Comparison of ENCODE assay signal across 2 cellular contexts in genomic region chr6:17972978-17973622, GRCh38.
TF ChIP-seq lines count a peak whose summit lies in the region.

No MANE protein-coding gene starts in this region.

TF ChIP-seq in GM23338, 12 proteins besides CTCF, POLR2A, EP300 and RAD21:
- TF ChIP-seq ETS1 (IDR thresholded peaks at IDR 0.05) (no peak), ZNF114 (CRISPR knock-in tag; IDR thresholded peaks at IDR 0.05) (no peak), CREB1 (CRISPR knock-in tag; IDR thresholded peaks at IDR 0.05; ENCODE audit: low read depth) (no peak), JUNB (IDR thresholded peaks at IDR 0.05; ENCODE audit: unreplicated experiment) (no peak), EZH2 (IDR thresholded peaks at IDR 0.05; ENCODE audit: low read depth, unreplicated experiment) (no peak), NANOG (IDR thresholded peaks at IDR 0.05; ENCODE audit: borderline replicate concordance) (no peak)

TF ChIP-seq in K562, 482 proteins besides CTCF, POLR2A, EP300 and RAD21 (continues in another document):
- TF ChIP-seq ELK3 (CRISPR knock-in tag; IDR thresholded peaks at IDR 0.05) = no peak
- TF ChIP-seq NCOA6 (IDR thresholded peaks at IDR 0.05) = no peak
- no peak for TF ChIP-seq ARID1B (IDR thresholded peaks at IDR 0.05)
- 0 out of 2 replicates have a peak, but pooled peaks have one; percentile 41 for TF ChIP-seq ZNF444 (CRISPR knock-in tag; IDR thresholded peaks at IDR 0.05)
- TF ChIP-seq SMARCE1 (IDR thresholded peaks at IDR 0.05) = 0 out of 2 replicates have a peak, but pooled peaks have one; percentile 19
- TF ChIP-seq BRCA1 (IDR thresholded peaks at IDR 0.05) = no peak
- no peak for TF ChIP-seq BRCA1 (CRISPR knock-in tag; IDR thresholded peaks at IDR 0.05)
- TF ChIP-seq ZKSCAN3 (CRISPR knock-in tag; IDR thresholded peaks at IDR 0.05) = no peak
- TF ChIP-seq L3MBTL2 (IDR thresholded peaks at IDR 0.05) = peak; percentile 80
- TF ChIP-seq SLC30A9 (CRISPR knock-in tag; IDR thresholded peaks at IDR 0.05) = no peak
- no peak for TF ChIP-seq PKNOX1 (IDR thresholded peaks at IDR 0.05)
- no peak for TF ChIP-seq ZBTB2 (IDR thresholded peaks at IDR 0.05)
- TF ChIP-seq ZNF707 (CRISPR knock-in tag; conservative IDR thresholded peaks at IDR 0.05) = no peak
- TF ChIP-seq SMARCB1 (IDR thresholded peaks at IDR 0.05; ENCODE audit: insufficient read length, low read depth) = peak; percentile 56
- TF ChIP-seq CHAMP1 (IDR thresholded peaks at IDR 0.05) = no peak
- TF ChIP-seq AFF1 (IDR thresholded peaks at IDR 0.05; ENCODE audit: low read depth in 1 of 2, partially characterized antibody in 2 of 2) = peak in 1 of 2 experiments; percentile 31
- TF ChIP-seq TAL1 (IDR thresholded peaks at IDR 0.05) = no peak
- peak in 1 of 2 experiments; percentile 26 for TF ChIP-seq E2F6 (IDR thresholded peaks at IDR 0.05; ENCODE audit: borderline replicate concordance in 1 of 2, extremely low read depth in 1 of 2, insufficient read depth in 1 of 2, insufficient read length in 1 of 2, low read depth in 1 of 2, low read length in 1 of 2, poor library complexity in 1 of 2, severe bottlenecking in 1 of 2)
- TF ChIP-seq RBFOX2 (IDR thresholded peaks at IDR 0.05; ENCODE audit: low read depth, low read length) = no peak
- TF ChIP-seq E4F1 (CRISPR knock-in tag; IDR thresholded peaks at IDR 0.05; ENCODE audit: borderline replicate concordance) = no peak
- no peak for TF ChIP-seq CLOCK (CRISPR knock-in tag; IDR thresholded peaks at IDR 0.05; ENCODE audit: borderline replicate concordance)
- TF ChIP-seq LEF1 (IDR thresholded peaks at IDR 0.05) = no peak
- no peak for TF ChIP-seq SIRT6 (IDR thresholded peaks at IDR 0.05; ENCODE audit: low read depth, low read length)
- no peak for TF ChIP-seq MTA3 (IDR thresholded peaks at IDR 0.05; ENCODE audit: borderline replicate concordance)
- no peak for TF ChIP-seq MYNN (IDR thresholded peaks at IDR 0.05)
- TF ChIP-seq MYNN (CRISPR knock-in tag; IDR thresholded peaks at IDR 0.05) = no peak
- TF ChIP-seq HSF4 (CRISPR knock-in tag; IDR thresholded peaks at IDR 0.05; ENCODE audit: borderline replicate concordance) = no peak
- TF ChIP-seq ZC3H11A (IDR thresholded peaks at IDR 0.05; ENCODE audit: low read depth, low read length) = no peak
- TF ChIP-seq CEBPB (tag; IDR thresholded peaks at IDR 0.05) = no peak
- no peak for TF ChIP-seq SNRNP70 (optimal IDR thresholded peaks at IDR 0.05; ENCODE audit: low read depth, low read length)
- no peak for TF ChIP-seq ZNF134 (CRISPR knock-in tag; conservative IDR thresholded peaks at IDR 0.05)
- TF ChIP-seq HDAC6 (IDR thresholded peaks at IDR 0.05; ENCODE audit: low read depth, low read length) = no peak
- peak; percentile 60; the same call in 1 of the 2 replicates for TF ChIP-seq ZNF592 (IDR thresholded peaks at IDR 0.05)
- TF ChIP-seq ATF7 (IDR thresholded peaks at IDR 0.05) = no peak
- TF ChIP-seq HDAC8 (tag; IDR thresholded peaks at IDR 0.05) = no peak
- no peak for TF ChIP-seq RBM14 (IDR thresholded peaks at IDR 0.05; ENCODE audit: borderline replicate concordance, insufficient read depth, low read depth, low read length)
- TF ChIP-seq ZZZ3 (IDR thresholded peaks at IDR 0.05) = no peak
- TF ChIP-seq ZBTB1 (CRISPR knock-in tag; IDR thresholded peaks at IDR 0.05; ENCODE audit: borderline replicate concordance, low read depth) = no peak
- TF ChIP-seq ZNF584 (CRISPR knock-in tag; IDR thresholded peaks at IDR 0.05; ENCODE audit: low read depth) = no peak
- TF ChIP-seq BRD9 (IDR thresholded peaks at IDR 0.05; ENCODE audit: low read depth, partially characterized antibody) = peak; percentile 14
